In the genomic region with DNA sequence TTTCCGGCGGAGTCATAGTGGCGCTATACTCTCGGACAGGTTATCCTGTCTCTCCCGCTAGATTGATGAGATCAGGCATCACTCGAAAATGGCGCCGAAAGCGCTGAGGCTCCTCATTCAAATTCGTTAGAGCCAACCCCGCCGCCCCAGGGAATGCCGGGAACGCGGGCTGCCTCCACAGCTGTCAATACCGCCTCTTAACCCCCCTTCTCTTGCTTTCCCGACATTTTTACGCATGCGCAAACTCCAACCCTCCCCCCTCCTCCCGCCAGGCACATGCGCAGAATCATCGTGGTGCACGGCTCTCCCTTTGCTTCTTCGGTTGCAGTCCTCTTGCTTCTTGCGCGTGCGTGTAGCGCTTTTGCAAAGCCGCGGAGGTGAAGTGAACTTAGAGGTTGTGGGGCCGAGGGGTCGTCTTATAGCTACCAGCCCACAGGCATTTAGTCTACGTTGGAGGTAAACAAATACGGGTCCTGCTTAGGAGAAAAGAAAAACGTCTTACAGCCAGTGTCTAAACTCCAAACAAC, we compare ENCODE assay signal across 8 cellular contexts.
DNase-seq lines count a peak whose midpoint lies in the region; ATAC-seq, FAIRE-seq and TF ChIP-seq lines count a peak whose summit lies in the region.

No MANE protein-coding gene starts in this region.

- H3K4me1 Mint-ChIP-seq in T-helper 2 cell treated with Interferon-gamma antibody and Interleukin-4, amounts not matched to agents 5 μg/mL and 100 μg/mL, for 36 hours (ENCODE audit: low read depth), result peaks cover 39% of the 10 kb centered on the region
- peaks cover 12% of the 10 kb centered on the region for H3K4me1 Mint-ChIP-seq in astrocyte (ENCODE audit: low read depth, unreplicated experiment)

- peak; percentile 94 for DNase-seq in NCI-H187 treated with DMSO at 0.1 percent for 48 hours (lab: John Stamatoyannopoulos, UW)
- peak; percentile 97 for DNase-seq in T-helper 2 cell treated with Interferon-gamma antibody and Interleukin-4, amounts not matched to agents 5 μg/mL and 100 μg/mL, for 36 hours (ENCODE audit: low spot score)
- DNase-seq in astrocyte (ENCODE audit: low read depth), result peak; percentile 95
- DNase-seq in right cardiac atrium, result peak; percentile 97 to 98 (median 98)
- DNase-seq in psoas muscle, result peak; percentile 98 to 99
- DNase-seq in urothelium cell line (ENCODE audit: low spot score), result peak; percentile 91

- TF ChIP-seq CTCF in astrocyte (IDR thresholded peaks at IDR 0.05; ENCODE audit: insufficient read depth, low read depth, low read length) (no peak), psoas muscle (IDR thresholded peaks at IDR 0.05) (no peak)

- H3K9ac ChIP-seq in astrocyte (ENCODE audit: low read length), result peak overlapping the region; percentile 93

- no peaks in the 10 kb centered on the region for H3K27me3 ChIP-seq in astrocyte (ENCODE audit: insufficient read depth, low read length)
- H3K27me3 ChIP-seq in right cardiac atrium (ENCODE audit: control insufficient read depth, insufficient read depth), result no peaks in the 10 kb centered on the region
- no peaks in the 10 kb centered on the region for H3K27me3 ChIP-seq in psoas muscle (ENCODE audit: insufficient read depth in 3 of 3, low read length in 2 of 3)

- H3K4me2 ChIP-seq in astrocyte (ENCODE audit: low read length), result peak overlapping the region; percentile 95

- intact Hi-C loops in right cardiac atrium (cut with DNase I), result loop anchor here in 2 of 4 donors (5.0 to 10.0 kb wide), 3 partner anchors 85 to 720 kb away; a partner anchor contains a TSS
- intact Hi-C loops in psoas muscle (cut with DNase I), result loop anchor here (2.0 to 10.0 kb wide), 6 partner anchors 41 to 833 kb away; a partner anchor contains a TSS

- FAIRE-seq in astrocyte (lab: Jason Lieb, UNC) (peak; percentile 85), urothelium cell line (lab: Jason Lieb, UNC) (peak; percentile 70)

- peak overlapping the region; percentile 79 for H2AFZ ChIP-seq in astrocyte (ENCODE audit: low read depth, low read length)

- peak; percentile 77 for TF ChIP-seq POLR2A in GM18505 (IDR thresholded peaks at IDR 0.05; ENCODE audit: borderline replicate concordance, extremely low read depth, insufficient read depth, insufficient read length)

- H3K27ac ChIP-seq in astrocyte (ENCODE audit: low read depth, low read length), result peak overlapping the region; percentile 95
- peak overlapping the region; percentile 54 for H3K27ac ChIP-seq in right cardiac atrium (ENCODE audit: low read length)
- H3K27ac ChIP-seq in psoas muscle, result peak overlapping the region; percentile 87

- WGBS in right cardiac atrium, result under 1% methylated on average over 35 of the region's 35 CpGs
- WGBS in psoas muscle, 3 donors, result 0% methylated on average over 35 of the region's 35 CpGs

- peaks cover 80% of the 10 kb centered on the region for H3K79me2 ChIP-seq in astrocyte (ENCODE audit: insufficient read depth, low read length)

- no peaks in the 10 kb centered on the region for H3K9me3 ChIP-seq in astrocyte (ENCODE audit: insufficient read depth, low read depth, low read length)
- no peaks in the 10 kb centered on the region for H3K9me3 ChIP-seq in right cardiac atrium (ENCODE audit: control insufficient read depth, low read length)
- H3K9me3 ChIP-seq in psoas muscle, result no peaks in the 10 kb centered on the region

- H4K20me1 ChIP-seq in astrocyte (ENCODE audit: insufficient read depth, low read length), result peaks cover 11% of the 10 kb centered on the region

- ATAC-seq in GM18505 (IDR thresholded peaks at IDR 0.05; ENCODE audit: unreplicated experiment) (peak; percentile 69), HG02970 (IDR thresholded peaks at IDR 0.05; ENCODE audit: low FRiP score, unreplicated experiment) (peak; percentile 68), right cardiac atrium (peak; percentile 97), psoas muscle (peak; percentile 93 to 96 (median 95))

- no peaks in the 10 kb centered on the region for H3K27me3 Mint-ChIP-seq in T-helper 2 cell treated with Interferon-gamma antibody and Interleukin-4, amounts not matched to agents 5 μg/mL and 100 μg/mL, for 36 hours (ENCODE audit: low read depth)
- H3K27me3 Mint-ChIP-seq in astrocyte (ENCODE audit: low read depth, unreplicated experiment), result no peaks in the 10 kb centered on the region

- H3K36me3 ChIP-seq in astrocyte (ENCODE audit: insufficient read depth, low read length) (no peaks in the 10 kb centered on the region), psoas muscle (ENCODE audit: insufficient read depth in 1 of 2, low read depth in 1 of 2) (peaks cover 0 to 6% of the 10 kb centered on the region in 2 donors)

- H3K36me3 Mint-ChIP-seq in T-helper 2 cell treated with Interferon-gamma antibody and Interleukin-4, amounts not matched to agents 5 μg/mL and 100 μg/mL, for 36 hours (ENCODE audit: low read depth), result peaks cover 45% of the 10 kb centered on the region
- no peaks in the 10 kb centered on the region for H3K36me3 Mint-ChIP-seq in astrocyte (ENCODE audit: low read depth, unreplicated experiment)

- peak overlapping the region; percentile 93 for H3K4me3 ChIP-seq in astrocyte (ENCODE audit: insufficient read depth, low read depth, low read length)
- H3K4me3 ChIP-seq in right cardiac atrium (ENCODE audit: low read length), result peak overlapping the region; percentile 89
- peak overlapping the region; percentile 77 for H3K4me3 ChIP-seq in psoas muscle

- H3K4me1 ChIP-seq in astrocyte (ENCODE audit: insufficient read depth, low read length) (peaks cover 7% of the 10 kb centered on the region), right cardiac atrium (ENCODE audit: control insufficient read depth, insufficient read depth, low read length) (no peaks in the 10 kb centered on the region), psoas muscle (peaks cover 42% of the 10 kb centered on the region)

- H3K27ac Mint-ChIP-seq in T-helper 2 cell treated with Interferon-gamma antibody and Interleukin-4, amounts not matched to agents 5 μg/mL and 100 μg/mL, for 36 hours, result peak overlapping the region; percentile 99
- peak overlapping the region; percentile 95 for H3K27ac Mint-ChIP-seq in astrocyte (ENCODE audit: unreplicated experiment)

- H3K9me3 Mint-ChIP-seq in T-helper 2 cell treated with Interferon-gamma antibody and Interleukin-4, amounts not matched to agents 5 μg/mL and 100 μg/mL, for 36 hours, result no peaks in the 10 kb centered on the region
- no peaks in the 10 kb centered on the region for H3K9me3 Mint-ChIP-seq in astrocyte (ENCODE audit: unreplicated experiment)

- peak overlapping the region; percentile 97 for H3K4me3 Mint-ChIP-seq in T-helper 2 cell treated with Interferon-gamma antibody and Interleukin-4, amounts not matched to agents 5 μg/mL and 100 μg/mL, for 36 hours
- H3K4me3 Mint-ChIP-seq in astrocyte (ENCODE audit: unreplicated experiment), result peak overlapping the region; percentile 98

Comparison
In these comparisons a context has a peak if more than half of its experiments do, and no peak if none do; other contexts are left out.
1. Peak in every context shown above with its lines: DNase-seq, ATAC-seq, H3K4me3 ChIP-seq and H3K27ac ChIP-seq.